ENCODE assay signal across 9 cellular contexts in the genomic region with DNA sequence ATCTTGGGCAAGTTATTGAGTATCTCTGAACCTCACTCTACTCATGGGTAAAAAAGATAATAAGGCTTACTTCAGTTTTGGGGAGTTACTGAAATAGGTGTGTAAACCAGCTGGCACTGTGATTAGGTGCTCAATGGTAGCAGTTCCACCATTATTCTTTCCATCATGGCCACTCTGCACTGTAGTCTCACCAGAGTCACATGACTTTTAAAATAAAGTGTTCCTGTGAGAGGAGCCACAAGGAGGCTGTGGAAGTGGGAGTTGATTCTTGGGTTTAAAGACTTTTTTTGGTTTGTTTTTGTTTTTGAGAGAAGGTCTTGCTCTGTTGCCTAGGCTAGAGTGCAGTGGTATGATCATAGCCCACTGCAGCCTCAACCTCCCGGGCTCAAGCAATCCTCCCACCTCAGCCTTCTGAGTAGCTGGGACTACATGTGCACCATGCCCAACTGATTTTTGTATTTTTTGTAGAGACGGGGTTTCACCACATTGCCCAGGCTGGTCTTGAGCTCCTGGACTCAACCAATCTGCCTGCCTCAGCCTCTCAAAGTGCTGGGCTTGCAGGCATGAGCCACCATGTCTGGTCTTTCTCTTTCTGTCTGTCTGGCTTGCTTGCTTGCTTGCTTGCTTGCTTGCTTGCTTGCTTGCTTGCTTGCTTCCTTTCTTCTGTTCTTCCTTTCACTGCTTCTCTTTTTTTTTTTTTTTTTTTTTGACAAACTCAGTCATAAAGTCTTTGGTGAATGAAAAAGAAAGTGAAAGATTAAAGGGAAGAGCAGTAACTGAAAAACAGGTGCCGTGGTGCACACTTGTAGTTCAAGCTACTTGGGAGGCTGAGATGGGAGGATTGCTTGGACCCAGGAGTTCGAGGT. TPM values are rescaled to one million over a fixed set of nuclear protein-coding genes. Genes with fewer than 3 reads are reported as not detected.
A peak's percentile ranks its signal among the peaks of the same experiment; 100 is the strongest.
DNase-seq lines count a peak whose midpoint lies in the region; ATAC-seq and TF ChIP-seq lines count a peak whose summit lies in the region.
"Had no signal": no experiment of that assay in that cellular context is flagged by ENCODE, and none has a peak within 500 bp of the region (broad histone marks: within the 10 kb centered on the region; RNA-seq: fewer than 3 reads in every experiment).

No MANE protein-coding gene starts in this region.

- TF ChIP-seq POLR2A in breast epithelium (IDR thresholded peaks at IDR 0.05) = no peak

- H3K4me1 ChIP-seq in SJCRH30 (0 out of 2 replicates have a peak, but pooled peaks cover 4% of the 10 kb centered on the region), breast epithelium (peaks cover 0 to 5% of the 10 kb centered on the region in 2 donors)

- H3K27ac Mint-ChIP-seq in nephron progenitor cell = peak overlapping the region; percentile 33
- no peak overlapping the region for H3K27ac Mint-ChIP-seq in progenitor cell of endocrine pancreas

- H3K27me3 ChIP-seq in SJCRH30 = no peaks in the 10 kb centered on the region
- no peaks in the 10 kb centered on the region for H3K27me3 ChIP-seq in breast epithelium

- H3K36me3 Mint-ChIP-seq in nephron progenitor cell (ENCODE audit: low read depth) = no peaks in the 10 kb centered on the region
- H3K36me3 Mint-ChIP-seq in progenitor cell of endocrine pancreas (ENCODE audit: insufficient read depth) = no peaks in the 10 kb centered on the region

- H3K36me3 ChIP-seq in SJCRH30 = no peaks in the 10 kb centered on the region
- H3K36me3 ChIP-seq in breast epithelium = no peaks in the 10 kb centered on the region

- intact Hi-C loops in breast epithelium (cut with DNase I; ENCODE audit: low total_unique reads) = no loop called here

- DNase-seq in activated CD4-positive, alpha-beta T cell treated with anti-CD3 and anti-CD28 coated beads for 4 hours = peak; percentile 16 to 27
- DNase-seq in nephron progenitor cell = no peak
- DNase-seq in A172 (ENCODE audit: low spot score) = no peak
- DNase-seq in SJCRH30 = no peak
- DNase-seq in breast epithelium (ENCODE audit: low spot score in 2 of 2) = no peak
- DNase-seq in progenitor cell of endocrine pancreas (ENCODE audit: low spot score, unreplicated experiment) = no peak
- DNase-seq: caudate nucleus had no signal

- ATAC-seq in GM19035 (IDR thresholded peaks at IDR 0.05; ENCODE audit: unreplicated experiment) (peak; percentile 50), HG03097 (IDR thresholded peaks at IDR 0.05; ENCODE audit: low FRiP score, unreplicated experiment) (peak; percentile 35)

- H3K4me3 ChIP-seq in SJCRH30 = no peak overlapping the region
- H3K4me3 ChIP-seq in breast epithelium = no peak overlapping the region

- H3K4me1 Mint-ChIP-seq in nephron progenitor cell (peaks cover 23% of the 10 kb centered on the region), progenitor cell of endocrine pancreas (ENCODE audit: low read depth) (no peaks in the 10 kb centered on the region)

- peaks cover 4% of the 10 kb centered on the region for H3K27me3 Mint-ChIP-seq in nephron progenitor cell (ENCODE audit: low read depth, poor library complexity)
- H3K27me3 Mint-ChIP-seq in progenitor cell of endocrine pancreas = peaks cover 5% of the 10 kb centered on the region

- H3K9me3 Mint-ChIP-seq in nephron progenitor cell (no peaks in the 10 kb centered on the region), progenitor cell of endocrine pancreas (ENCODE audit: low read depth) (no peaks in the 10 kb centered on the region)

- TF ChIP-seq CTCF in nephron progenitor cell (IDR thresholded peaks at IDR 0.05) (no peak), breast epithelium (IDR thresholded peaks at IDR 0.05) (no peak), progenitor cell of endocrine pancreas (IDR thresholded peaks at IDR 0.05; ENCODE audit: unreplicated experiment) (no peak)

- H3K9me3 ChIP-seq in SJCRH30 (replicated peaks) (no peaks in the 10 kb centered on the region), breast epithelium (no peaks in the 10 kb centered on the region)

- H3K4me3 Mint-ChIP-seq in nephron progenitor cell (no peak overlapping the region), progenitor cell of endocrine pancreas (ENCODE audit: low read depth) (no peak overlapping the region)

- H3K27ac ChIP-seq in SJCRH30 (no peak overlapping the region), breast epithelium (no peak overlapping the region)

RNA-seq across cellular contexts. Expression of gene ACVR1, which starts 21.2 kb away (rescaled TPM):
- total RNA-seq in A172 (2014; rRNA removed; shearing (Covaris generic)) = 14.1 and 15.1 TPM in 2 replicates
- total RNA-seq in SJCRH30 (2014; rRNA removed; shearing (Covaris generic)) = 13.0 and 14.0 TPM in 2 replicates
- total RNA-seq in breast epithelium = 10 to 100 TPM; 31.5 to 45.4 (median 32.8) TPM
- total RNA-seq in progenitor cell of endocrine pancreas = 23.7 and 24.3 TPM in 2 replicates

Comparison
In these comparisons a context has a peak if more than half of its experiments do, and no peak if none do; other contexts are left out.
1. DNase-seq: peak in activated CD4-positive, alpha-beta T cell treated with anti-CD3 and anti-CD28 coated beads for 4 hours (2 of 2); none in nephron progenitor cell (single experiment), A172 (single experiment), SJCRH30 (0 of 2), breast epithelium (0 of 2) and progenitor cell of endocrine pancreas (single experiment).